ENCODE assay signal across 16 cellular contexts in the genomic region with DNA sequence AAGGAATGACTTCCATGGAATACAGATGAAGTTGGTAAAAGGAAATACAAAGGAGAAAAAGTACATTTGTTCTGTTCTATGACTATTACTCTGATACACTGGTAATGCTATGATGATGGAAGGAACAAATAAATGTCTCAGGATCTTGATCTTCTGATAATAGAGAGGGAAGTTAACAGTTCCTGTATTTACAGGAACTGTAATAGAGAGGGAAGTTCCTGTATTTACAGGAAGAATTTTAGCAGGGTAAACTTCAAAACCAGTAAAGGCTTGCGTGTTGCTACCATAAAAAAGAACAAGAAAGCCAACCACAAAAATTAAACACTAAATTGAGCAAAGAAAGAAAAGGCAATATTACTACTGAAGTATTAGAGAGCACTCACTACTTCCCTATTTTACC.
"Had no signal": no experiment of that assay in that cellular context is flagged by ENCODE, and none has a peak within 500 bp of the region (broad histone marks: within the 10 kb centered on the region; RNA-seq: fewer than 3 reads in every experiment).

No MANE protein-coding gene starts in this region.

- H3K4me3 ChIP-seq: testis had no signal

- H3K27me3 ChIP-seq: testis had no signal

- DNase-seq: activated CD4-positive, alpha-beta T cell treated with anti-CD3 and anti-CD28 coated beads, Interleukin-2, amount 50 U/mL, for 4 hours; activated effector memory CD4-positive, alpha-beta T cell treated with anti-CD3 and anti-CD28 coated beads, Interleukin-2, amount 50 U/mL, for 16 hours; activated T-cell treated with anti-CD3 and anti-CD28 coated beads, Interleukin-2, amount 50 U/mL, for 1 hour; amygdala; effector memory CD8-positive, alpha-beta T cell; hippocampal formation; kidney glomerular epithelial cell; retina; stimulated activated CD4-positive, alpha-beta T cell treated with anti-CD3 and anti-CD28 coated beads, Interleukin-15, amount 100 ng/mL, for 24 hours; stimulated activated CD4-positive, alpha-beta T cell treated with anti-CD3 and anti-CD28 coated beads, Interleukin-4, amount 100 ng/mL, for 24 hours; stimulated activated naive CD8-positive, alpha-beta T cell treated with anti-CD3 and anti-CD28 coated beads, Interleukin-15, amount 100 ng/mL, for 72 hours; testis had no signal

- H3K4me1 ChIP-seq: parathyroid adenoma, testis had no signal

- ATAC-seq: effector memory CD8-positive, alpha-beta T cell; stimulated activated naive CD8-positive, alpha-beta T cell treated with anti-CD3 and anti-CD28 coated beads, Interleukin-15, amount 100 ng/mL, for 72 hours had no signal

- H3K27ac Mint-ChIP-seq: activated naive CD8-positive, alpha-beta T cell; brain; effector memory CD8-positive, alpha-beta T cell; stimulated activated naive CD8-positive, alpha-beta T cell treated with anti-CD3 and anti-CD28 coated beads, Interleukin-15, amount 100 ng/mL, for 72 hours had no signal

- H3K27me3 Mint-ChIP-seq: activated naive CD8-positive, alpha-beta T cell; brain; central memory CD8-positive, alpha-beta T cell; effector memory CD8-positive, alpha-beta T cell had no signal

- H3K4me1 Mint-ChIP-seq: brain; central memory CD8-positive, alpha-beta T cell; stimulated activated naive CD8-positive, alpha-beta T cell treated with anti-CD3 and anti-CD28 coated beads, Interleukin-15, amount 100 ng/mL, for 72 hours had no signal

- H3K36me3 Mint-ChIP-seq: activated naive CD8-positive, alpha-beta T cell; brain had no signal

- H3K9me3 ChIP-seq: testis had no signal

- H3K27ac ChIP-seq: parathyroid adenoma, testis had no signal

- H3K4me3 Mint-ChIP-seq: activated naive CD8-positive, alpha-beta T cell; brain; central memory CD8-positive, alpha-beta T cell; effector memory CD8-positive, alpha-beta T cell; stimulated activated naive CD8-positive, alpha-beta T cell treated with anti-CD3 and anti-CD28 coated beads, Interleukin-15, amount 100 ng/mL, for 72 hours had no signal
